ENCODE assay signal across 1 cellular context in genomic region chr20:25057234-25058050, GRCh38.
TF ChIP-seq lines count a peak whose summit lies in the region.

No MANE protein-coding gene starts in this region.

TF ChIP-seq in HepG2, 621 proteins besides CTCF, POLR2A, EP300 and RAD21 (continued from another document and continues in another):
- TF ChIP-seq, protein P1, sequence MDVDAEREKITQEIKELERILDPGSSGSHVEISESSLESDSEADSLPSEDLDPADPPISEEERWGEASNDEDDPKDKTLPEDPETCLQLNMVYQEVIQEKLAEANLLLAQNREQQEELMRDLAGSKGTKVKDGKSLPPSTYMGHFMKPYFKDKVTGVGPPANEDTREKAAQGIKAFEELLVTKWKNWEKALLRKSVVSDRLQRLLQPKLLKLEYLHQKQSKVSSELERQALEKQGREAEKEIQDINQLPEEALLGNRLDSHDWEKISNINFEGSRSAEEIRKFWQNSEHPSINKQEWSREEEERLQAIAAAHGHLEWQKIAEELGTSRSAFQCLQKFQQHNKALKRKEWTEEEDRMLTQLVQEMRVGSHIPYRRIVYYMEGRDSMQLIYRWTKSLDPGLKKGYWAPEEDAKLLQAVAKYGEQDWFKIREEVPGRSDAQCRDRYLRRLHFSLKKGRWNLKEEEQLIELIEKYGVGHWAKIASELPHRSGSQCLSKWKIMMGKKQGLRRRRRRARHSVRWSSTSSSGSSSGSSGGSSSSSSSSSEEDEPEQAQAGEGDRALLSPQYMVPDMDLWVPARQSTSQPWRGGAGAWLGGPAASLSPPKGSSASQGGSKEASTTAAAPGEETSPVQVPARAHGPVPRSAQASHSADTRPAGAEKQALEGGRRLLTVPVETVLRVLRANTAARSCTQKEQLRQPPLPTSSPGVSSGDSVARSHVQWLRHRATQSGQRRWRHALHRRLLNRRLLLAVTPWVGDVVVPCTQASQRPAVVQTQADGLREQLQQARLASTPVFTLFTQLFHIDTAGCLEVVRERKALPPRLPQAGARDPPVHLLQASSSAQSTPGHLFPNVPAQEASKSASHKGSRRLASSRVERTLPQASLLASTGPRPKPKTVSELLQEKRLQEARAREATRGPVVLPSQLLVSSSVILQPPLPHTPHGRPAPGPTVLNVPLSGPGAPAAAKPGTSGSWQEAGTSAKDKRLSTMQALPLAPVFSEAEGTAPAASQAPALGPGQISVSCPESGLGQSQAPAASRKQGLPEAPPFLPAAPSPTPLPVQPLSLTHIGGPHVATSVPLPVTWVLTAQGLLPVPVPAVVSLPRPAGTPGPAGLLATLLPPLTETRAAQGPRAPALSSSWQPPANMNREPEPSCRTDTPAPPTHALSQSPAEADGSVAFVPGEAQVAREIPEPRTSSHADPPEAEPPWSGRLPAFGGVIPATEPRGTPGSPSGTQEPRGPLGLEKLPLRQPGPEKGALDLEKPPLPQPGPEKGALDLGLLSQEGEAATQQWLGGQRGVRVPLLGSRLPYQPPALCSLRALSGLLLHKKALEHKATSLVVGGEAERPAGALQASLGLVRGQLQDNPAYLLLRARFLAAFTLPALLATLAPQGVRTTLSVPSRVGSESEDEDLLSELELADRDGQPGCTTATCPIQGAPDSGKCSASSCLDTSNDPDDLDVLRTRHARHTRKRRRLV (CRISPR knock-in tag; IDR thresholded peaks at IDR 0.05): no peak
- TF ChIP-seq AGO1 (IDR thresholded peaks at IDR 0.05; ENCODE audit: low read depth, low read length, poor library complexity, severe bottlenecking) (peak; percentile 74), SAP130 (CRISPR knock-in tag; IDR thresholded peaks at IDR 0.05; ENCODE audit: low read depth) (peak; percentile 79), SATB2 (CRISPR knock-in tag; IDR thresholded peaks at IDR 0.05) (no peak), ATF1 (CRISPR knock-in tag; IDR thresholded peaks at IDR 0.05) (no peak), ZFP36L2 (CRISPR knock-in tag; IDR thresholded peaks at IDR 0.05) (no peak), SETDB1 (CRISPR knock-in tag; IDR thresholded peaks at IDR 0.05; ENCODE audit: borderline replicate concordance) (no peak), ZMYM4 (CRISPR knock-in tag; IDR thresholded peaks at IDR 0.05) (peak; percentile 37; the same call in 1 of the 2 replicates), ELF3 (CRISPR knock-in tag; IDR thresholded peaks at IDR 0.05) (no peak), ZNF639 (CRISPR knock-in tag; conservative IDR thresholded peaks at IDR 0.05) (no peak), ZNF264 (CRISPR knock-in tag; IDR thresholded peaks at IDR 0.05) (no peak), ARNTL (CRISPR knock-in tag; IDR thresholded peaks at IDR 0.05) (peak; percentile 70; the same call in 1 of the 2 replicates), ERF (CRISPR knock-in tag; IDR thresholded peaks at IDR 0.05) (no peak; the same call in 1 of the 2 replicates), HOXA5 (CRISPR knock-in tag; IDR thresholded peaks at IDR 0.05) (peak; percentile 49; the same call in 1 of the 2 replicates), ZNF234 (CRISPR knock-in tag; conservative IDR thresholded peaks at IDR 0.05) (no peak), ZNF543 (CRISPR knock-in tag; IDR thresholded peaks at IDR 0.05) (no peak; the same call in 1 of the 2 replicates), RXRA (CRISPR knock-in tag; IDR thresholded peaks at IDR 0.05) (no peak), TBL1XR1 (IDR thresholded peaks at IDR 0.05; ENCODE audit: borderline replicate concordance, low read length, partially characterized antibody) (no peak), MYNN (CRISPR knock-in tag; IDR thresholded peaks at IDR 0.05; ENCODE audit: low read depth) (no peak), HNRNPL (IDR thresholded peaks at IDR 0.05; ENCODE audit: low read depth, low read length) (peak; percentile 91; the same call in 1 of the 2 replicates), ZFP41 (CRISPR knock-in tag; IDR thresholded peaks at IDR 0.05; ENCODE audit: borderline replicate concordance) (peak; percentile 73; the same call in 1 of the 2 replicates), SP4 (CRISPR knock-in tag; IDR thresholded peaks at IDR 0.05) (no peak), TRIM24 (CRISPR knock-in tag; IDR thresholded peaks at IDR 0.05) (no peak), NAIF1 (CRISPR knock-in tag; IDR thresholded peaks at IDR 0.05; ENCODE audit: borderline replicate concordance) (no peak), HCFC1 (IDR thresholded peaks at IDR 0.05; ENCODE audit: low read depth, low read length) (no peak), ZBTB14 (CRISPR knock-in tag; IDR thresholded peaks at IDR 0.05) (no peak), NR2F2 (IDR thresholded peaks at IDR 0.05; ENCODE audit: borderline replicate concordance, low read depth) (no peak), IKZF1 (IDR thresholded peaks at IDR 0.05) (no peak), PRPF4 (IDR thresholded peaks at IDR 0.05; ENCODE audit: low read depth, low read length, poor library complexity, severe bottlenecking) (no peak), FOXK1 (CRISPR knock-in tag; IDR thresholded peaks at IDR 0.05; ENCODE audit: borderline replicate concordance, low read depth) (peak; percentile 51; the same call in 1 of the 2 replicates)
- TF ChIP-seq, protein P2, sequence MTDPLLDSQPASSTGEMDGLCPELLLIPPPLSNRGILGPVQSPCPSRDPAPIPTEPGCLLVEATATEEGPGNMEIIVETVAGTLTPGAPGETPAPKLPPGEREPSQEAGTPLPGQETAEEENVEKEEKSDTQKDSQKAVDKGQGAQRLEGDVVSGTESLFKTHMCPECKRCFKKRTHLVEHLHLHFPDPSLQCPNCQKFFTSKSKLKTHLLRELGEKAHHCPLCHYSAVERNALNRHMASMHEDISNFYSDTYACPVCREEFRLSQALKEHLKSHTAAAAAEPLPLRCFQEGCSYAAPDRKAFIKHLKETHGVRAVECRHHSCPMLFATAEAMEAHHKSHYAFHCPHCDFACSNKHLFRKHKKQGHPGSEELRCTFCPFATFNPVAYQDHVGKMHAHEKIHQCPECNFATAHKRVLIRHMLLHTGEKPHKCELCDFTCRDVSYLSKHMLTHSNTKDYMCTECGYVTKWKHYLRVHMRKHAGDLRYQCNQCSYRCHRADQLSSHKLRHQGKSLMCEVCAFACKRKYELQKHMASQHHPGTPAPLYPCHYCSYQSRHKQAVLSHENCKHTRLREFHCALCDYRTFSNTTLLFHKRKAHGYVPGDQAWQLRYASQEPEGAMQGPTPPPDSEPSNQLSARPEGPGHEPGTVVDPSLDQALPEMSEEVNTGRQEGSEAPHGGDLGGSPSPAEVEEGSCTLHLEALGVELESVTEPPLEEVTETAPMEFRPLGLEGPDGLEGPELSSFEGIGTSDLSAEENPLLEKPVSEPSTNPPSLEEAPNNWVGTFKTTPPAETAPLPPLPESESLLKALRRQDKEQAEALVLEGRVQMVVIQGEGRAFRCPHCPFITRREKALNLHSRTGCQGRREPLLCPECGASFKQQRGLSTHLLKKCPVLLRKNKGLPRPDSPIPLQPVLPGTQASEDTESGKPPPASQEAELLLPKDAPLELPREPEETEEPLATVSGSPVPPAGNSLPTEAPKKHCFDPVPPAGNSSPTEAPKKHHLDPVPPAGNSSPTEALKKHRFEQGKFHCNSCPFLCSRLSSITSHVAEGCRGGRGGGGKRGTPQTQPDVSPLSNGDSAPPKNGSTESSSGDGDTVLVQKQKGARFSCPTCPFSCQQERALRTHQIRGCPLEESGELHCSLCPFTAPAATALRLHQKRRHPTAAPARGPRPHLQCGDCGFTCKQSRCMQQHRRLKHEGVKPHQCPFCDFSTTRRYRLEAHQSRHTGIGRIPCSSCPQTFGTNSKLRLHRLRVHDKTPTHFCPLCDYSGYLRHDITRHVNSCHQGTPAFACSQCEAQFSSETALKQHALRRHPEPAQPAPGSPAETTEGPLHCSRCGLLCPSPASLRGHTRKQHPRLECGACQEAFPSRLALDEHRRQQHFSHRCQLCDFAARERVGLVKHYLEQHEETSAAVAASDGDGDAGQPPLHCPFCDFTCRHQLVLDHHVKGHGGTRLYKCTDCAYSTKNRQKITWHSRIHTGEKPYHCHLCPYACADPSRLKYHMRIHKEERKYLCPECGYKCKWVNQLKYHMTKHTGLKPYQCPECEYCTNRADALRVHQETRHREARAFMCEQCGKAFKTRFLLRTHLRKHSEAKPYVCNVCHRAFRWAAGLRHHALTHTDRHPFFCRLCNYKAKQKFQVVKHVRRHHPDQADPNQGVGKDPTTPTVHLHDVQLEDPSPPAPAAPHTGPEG (CRISPR knock-in tag; IDR thresholded peaks at IDR 0.05): peak; percentile 72
- TF ChIP-seq, protein P3, sequence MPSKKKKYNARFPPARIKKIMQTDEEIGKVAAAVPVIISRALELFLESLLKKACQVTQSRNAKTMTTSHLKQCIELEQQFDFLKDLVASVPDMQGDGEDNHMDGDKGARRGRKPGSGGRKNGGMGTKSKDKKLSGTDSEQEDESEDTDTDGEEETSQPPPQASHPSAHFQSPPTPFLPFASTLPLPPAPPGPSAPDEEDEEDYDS (CRISPR knock-in tag; IDR thresholded peaks at IDR 0.05): no peak
- TF ChIP-seq, protein P4, sequence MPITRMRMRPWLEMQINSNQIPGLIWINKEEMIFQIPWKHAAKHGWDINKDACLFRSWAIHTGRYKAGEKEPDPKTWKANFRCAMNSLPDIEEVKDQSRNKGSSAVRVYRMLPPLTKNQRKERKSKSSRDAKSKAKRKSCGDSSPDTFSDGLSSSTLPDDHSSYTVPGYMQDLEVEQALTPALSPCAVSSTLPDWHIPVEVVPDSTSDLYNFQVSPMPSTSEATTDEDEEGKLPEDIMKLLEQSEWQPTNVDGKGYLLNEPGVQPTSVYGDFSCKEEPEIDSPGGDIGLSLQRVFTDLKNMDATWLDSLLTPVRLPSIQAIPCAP (CRISPR knock-in tag; IDR thresholded peaks at IDR 0.05; ENCODE audit: low read depth): 0 out of 2 replicates have a peak, but pooled peaks have one; percentile 82
- TF ChIP-seq, protein P5, sequence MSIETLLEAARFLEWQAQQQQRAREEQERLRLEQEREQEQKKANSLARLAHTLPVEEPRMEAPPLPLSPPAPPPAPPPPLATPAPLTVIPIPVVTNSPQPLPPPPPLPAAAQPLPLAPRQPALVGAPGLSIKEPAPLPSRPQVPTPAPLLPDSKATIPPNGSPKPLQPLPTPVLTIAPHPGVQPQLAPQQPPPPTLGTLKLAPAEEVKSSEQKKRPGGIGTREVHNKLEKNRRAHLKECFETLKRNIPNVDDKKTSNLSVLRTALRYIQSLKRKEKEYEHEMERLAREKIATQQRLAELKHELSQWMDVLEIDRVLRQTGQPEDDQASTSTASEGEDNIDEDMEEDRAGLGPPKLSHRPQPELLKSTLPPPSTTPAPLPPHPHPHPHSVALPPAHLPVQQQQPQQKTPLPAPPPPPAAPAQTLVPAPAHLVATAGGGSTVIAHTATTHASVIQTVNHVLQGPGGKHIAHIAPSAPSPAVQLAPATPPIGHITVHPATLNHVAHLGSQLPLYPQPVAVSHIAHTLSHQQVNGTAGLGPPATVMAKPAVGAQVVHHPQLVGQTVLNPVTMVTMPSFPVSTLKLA (IDR thresholded peaks at IDR 0.05): no peak
- TF ChIP-seq, protein P6, sequence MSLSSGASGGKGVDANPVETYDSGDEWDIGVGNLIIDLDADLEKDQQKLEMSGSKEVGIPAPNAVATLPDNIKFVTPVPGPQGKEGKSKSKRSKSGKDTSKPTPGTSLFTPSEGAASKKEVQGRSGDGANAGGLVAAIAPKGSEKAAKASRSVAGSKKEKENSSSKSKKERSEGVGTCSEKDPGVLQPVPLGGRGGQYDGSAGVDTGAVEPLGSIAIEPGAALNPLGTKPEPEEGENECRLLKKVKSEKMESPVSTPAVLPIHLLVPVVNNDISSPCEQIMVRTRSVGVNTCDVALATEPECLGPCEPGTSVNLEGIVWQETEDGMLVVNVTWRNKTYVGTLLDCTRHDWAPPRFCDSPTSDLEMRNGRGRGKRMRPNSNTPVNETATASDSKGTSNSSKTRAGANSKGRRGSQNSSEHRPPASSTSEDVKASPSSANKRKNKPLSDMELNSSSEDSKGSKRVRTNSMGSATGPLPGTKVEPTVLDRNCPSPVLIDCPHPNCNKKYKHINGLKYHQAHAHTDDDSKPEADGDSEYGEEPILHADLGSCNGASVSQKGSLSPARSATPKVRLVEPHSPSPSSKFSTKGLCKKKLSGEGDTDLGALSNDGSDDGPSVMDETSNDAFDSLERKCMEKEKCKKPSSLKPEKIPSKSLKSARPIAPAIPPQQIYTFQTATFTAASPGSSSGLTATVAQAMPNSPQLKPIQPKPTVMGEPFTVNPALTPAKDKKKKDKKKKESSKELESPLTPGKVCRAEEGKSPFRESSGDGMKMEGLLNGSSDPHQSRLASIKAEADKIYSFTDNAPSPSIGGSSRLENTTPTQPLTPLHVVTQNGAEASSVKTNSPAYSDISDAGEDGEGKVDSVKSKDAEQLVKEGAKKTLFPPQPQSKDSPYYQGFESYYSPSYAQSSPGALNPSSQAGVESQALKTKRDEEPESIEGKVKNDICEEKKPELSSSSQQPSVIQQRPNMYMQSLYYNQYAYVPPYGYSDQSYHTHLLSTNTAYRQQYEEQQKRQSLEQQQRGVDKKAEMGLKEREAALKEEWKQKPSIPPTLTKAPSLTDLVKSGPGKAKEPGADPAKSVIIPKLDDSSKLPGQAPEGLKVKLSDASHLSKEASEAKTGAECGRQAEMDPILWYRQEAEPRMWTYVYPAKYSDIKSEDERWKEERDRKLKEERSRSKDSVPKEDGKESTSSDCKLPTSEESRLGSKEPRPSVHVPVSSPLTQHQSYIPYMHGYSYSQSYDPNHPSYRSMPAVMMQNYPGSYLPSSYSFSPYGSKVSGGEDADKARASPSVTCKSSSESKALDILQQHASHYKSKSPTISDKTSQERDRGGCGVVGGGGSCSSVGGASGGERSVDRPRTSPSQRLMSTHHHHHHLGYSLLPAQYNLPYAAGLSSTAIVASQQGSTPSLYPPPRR (CRISPR knock-in tag; IDR thresholded peaks at IDR 0.05; ENCODE audit: borderline replicate concordance): peak; percentile 30; the same call in 1 of the 2 replicates
- TF ChIP-seq, protein P7, sequence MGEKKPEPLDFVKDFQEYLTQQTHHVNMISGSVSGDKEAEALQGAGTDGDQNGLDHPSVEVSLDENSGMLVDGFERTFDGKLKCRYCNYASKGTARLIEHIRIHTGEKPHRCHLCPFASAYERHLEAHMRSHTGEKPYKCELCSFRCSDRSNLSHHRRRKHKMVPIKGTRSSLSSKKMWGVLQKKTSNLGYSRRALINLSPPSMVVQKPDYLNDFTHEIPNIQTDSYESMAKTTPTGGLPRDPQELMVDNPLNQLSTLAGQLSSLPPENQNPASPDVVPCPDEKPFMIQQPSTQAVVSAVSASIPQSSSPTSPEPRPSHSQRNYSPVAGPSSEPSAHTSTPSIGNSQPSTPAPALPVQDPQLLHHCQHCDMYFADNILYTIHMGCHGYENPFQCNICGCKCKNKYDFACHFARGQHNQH (CRISPR knock-in tag; IDR thresholded peaks at IDR 0.05): peak; percentile 46; the same call in 1 of the 2 replicates
